1 cellular context compared by ENCODE assay signal in the genomic region with DNA sequence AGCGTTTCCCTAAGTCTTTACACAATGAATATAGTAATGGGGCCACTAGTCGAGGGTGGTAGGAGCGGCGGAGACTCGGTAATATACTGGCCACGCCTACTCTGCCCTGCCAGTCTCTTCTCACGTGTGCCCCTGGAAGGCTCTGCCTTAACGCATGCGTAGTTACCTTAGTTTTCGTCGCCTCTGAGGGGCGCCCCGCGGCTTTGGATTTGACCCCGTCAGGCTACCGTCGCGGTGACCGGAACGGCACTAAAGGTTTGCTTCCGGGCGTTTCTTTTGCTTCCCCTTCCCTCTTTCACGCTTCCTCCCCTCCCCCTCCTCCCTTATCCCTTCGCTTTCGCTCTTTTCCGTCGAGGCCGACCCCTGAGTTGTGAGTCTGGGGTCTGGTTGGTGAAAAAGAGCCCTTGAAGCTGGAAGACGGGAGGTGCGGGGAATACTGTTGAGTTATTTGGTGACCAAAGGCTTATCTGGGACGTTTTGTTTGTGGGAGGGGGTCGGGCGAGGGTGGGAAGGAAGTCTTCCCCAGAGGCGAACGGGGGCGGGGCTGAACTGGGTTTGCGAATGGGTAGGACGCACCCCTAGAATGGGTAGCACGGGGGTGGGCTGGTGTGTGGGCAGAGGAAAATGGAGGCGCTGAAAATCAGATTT.
TF ChIP-seq lines count a peak whose summit lies in the region.

A gene (plus strand): TSS at position 270 of the 648 bp plus-strand sequence. CDS start 1,352 bp downstream, outside the sequence.

TF ChIP-seq in WTC11, 78 proteins besides CTCF, POLR2A, EP300 and RAD21 (continued from another document):
- TF ChIP-seq, protein P1, sequence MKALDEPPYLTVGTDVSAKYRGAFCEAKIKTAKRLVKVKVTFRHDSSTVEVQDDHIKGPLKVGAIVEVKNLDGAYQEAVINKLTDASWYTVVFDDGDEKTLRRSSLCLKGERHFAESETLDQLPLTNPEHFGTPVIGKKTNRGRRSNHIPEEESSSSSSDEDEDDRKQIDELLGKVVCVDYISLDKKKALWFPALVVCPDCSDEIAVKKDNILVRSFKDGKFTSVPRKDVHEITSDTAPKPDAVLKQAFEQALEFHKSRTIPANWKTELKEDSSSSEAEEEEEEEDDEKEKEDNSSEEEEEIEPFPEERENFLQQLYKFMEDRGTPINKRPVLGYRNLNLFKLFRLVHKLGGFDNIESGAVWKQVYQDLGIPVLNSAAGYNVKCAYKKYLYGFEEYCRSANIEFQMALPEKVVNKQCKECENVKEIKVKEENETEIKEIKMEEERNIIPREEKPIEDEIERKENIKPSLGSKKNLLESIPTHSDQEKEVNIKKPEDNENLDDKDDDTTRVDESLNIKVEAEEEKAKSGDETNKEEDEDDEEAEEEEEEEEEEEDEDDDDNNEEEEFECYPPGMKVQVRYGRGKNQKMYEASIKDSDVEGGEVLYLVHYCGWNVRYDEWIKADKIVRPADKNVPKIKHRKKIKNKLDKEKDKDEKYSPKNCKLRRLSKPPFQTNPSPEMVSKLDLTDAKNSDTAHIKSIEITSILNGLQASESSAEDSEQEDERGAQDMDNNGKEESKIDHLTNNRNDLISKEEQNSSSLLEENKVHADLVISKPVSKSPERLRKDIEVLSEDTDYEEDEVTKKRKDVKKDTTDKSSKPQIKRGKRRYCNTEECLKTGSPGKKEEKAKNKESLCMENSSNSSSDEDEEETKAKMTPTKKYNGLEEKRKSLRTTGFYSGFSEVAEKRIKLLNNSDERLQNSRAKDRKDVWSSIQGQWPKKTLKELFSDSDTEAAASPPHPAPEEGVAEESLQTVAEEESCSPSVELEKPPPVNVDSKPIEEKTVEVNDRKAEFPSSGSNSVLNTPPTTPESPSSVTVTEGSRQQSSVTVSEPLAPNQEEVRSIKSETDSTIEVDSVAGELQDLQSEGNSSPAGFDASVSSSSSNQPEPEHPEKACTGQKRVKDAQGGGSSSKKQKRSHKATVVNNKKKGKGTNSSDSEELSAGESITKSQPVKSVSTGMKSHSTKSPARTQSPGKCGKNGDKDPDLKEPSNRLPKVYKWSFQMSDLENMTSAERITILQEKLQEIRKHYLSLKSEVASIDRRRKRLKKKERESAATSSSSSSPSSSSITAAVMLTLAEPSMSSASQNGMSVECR (CRISPR knock-in tag; IDR thresholded peaks at IDR 0.05; ENCODE audit: borderline replicate concordance) = peak; percentile 43; the same call in 1 of the 2 replicates
- peak; percentile 59; the same call in 1 of the 2 replicates for TF ChIP-seq TEAD1 (CRISPR knock-in tag; IDR thresholded peaks at IDR 0.05)
- TF ChIP-seq, protein P2, sequence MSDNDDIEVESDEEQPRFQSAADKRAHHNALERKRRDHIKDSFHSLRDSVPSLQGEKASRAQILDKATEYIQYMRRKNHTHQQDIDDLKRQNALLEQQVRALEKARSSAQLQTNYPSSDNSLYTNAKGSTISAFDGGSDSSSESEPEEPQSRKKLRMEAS (CRISPR knock-in tag; IDR thresholded peaks at IDR 0.05) = peak; percentile 57; the same call in 1 of the 2 replicates
